ENCODE assay signal across 10 cellular contexts in genomic region chr16:29731768-29732601, GRCh38. TPM values are rescaled to one million over a fixed set of nuclear protein-coding genes. Genes with fewer than 3 reads are reported as not detected.
DNase-seq lines count a peak whose midpoint lies in the region; ATAC-seq, FAIRE-seq and TF ChIP-seq lines count a peak whose summit lies in the region.
"Not testable (repeated sequence)": the region's sequence is repeated elsewhere in the genome, so short reads cannot be mapped to it uniquely, and the experiment has no call there.
"Had no signal": no experiment of that assay in that cellular context is flagged by ENCODE, and none has a peak within 500 bp of the region (broad histone marks: within the 10 kb centered on the region; RNA-seq: fewer than 3 reads in every experiment).

No MANE protein-coding gene starts in this region.

- TF ChIP-seq POLR2A in GM12892 (IDR thresholded peaks at IDR 0.05; ENCODE audit: low read depth, low read length): not testable (repeated sequence)

- intact Hi-C loops in activated CD4-positive, alpha-beta memory T cell treated with anti-CD3 and anti-CD28 coated beads for 36 hours (cut with micrococcal nuclease): loop anchor here (1.0 to 2.0 kb wide), 4 partner anchors 13 to 59 kb away; partner anchors contain the start of genes C16orf54 and KIF22

- ATAC-seq in GM21360 (IDR thresholded peaks at IDR 0.05; ENCODE audit: unreplicated experiment): peak; percentile 50
- ATAC-seq in HG03060 (IDR thresholded peaks at IDR 0.05; ENCODE audit: low read depth, unreplicated experiment): peak; percentile 43
- ATAC-seq in activated naive CD4-positive, alpha-beta T cell treated with anti-CD3 and anti-CD28 coated beads, Interleukin-2, amount 50 U/mL, for 72 hours: peak; percentile 91 to 95

- POLR2A ChIA-PET in activated CD4-positive, alpha-beta memory T cell treated with anti-CD3 and anti-CD28 coated beads for 36 hours (lab: Charles Lee): interaction anchor here (0.6 to 2.2 kb wide), 8 partner anchors 13 to 782 kb away, joined by 3 to 17 read pairs (median 3); partner anchors contain the start of genes C16orf54 and KIF22

- not testable (repeated sequence) for H3K27me3 Mint-ChIP-seq in activated CD4-positive, alpha-beta memory T cell treated with anti-CD3 and anti-CD28 coated beads for 36 hours

- FAIRE-seq in GM12892 (lab: Jason Lieb, UNC): peak; percentile 5

- CTCF ChIA-PET in activated CD4-positive, alpha-beta memory T cell treated with anti-CD3 and anti-CD28 coated beads for 36 hours (lab: Charles Lee): interaction anchor here (0.8 to 1.8 kb wide), 11 partner anchors 9 to 117 kb away, joined by 3 to 11 read pairs (median 4); partner anchors contain the start of gene KIF22

- not testable (repeated sequence) for DNase-seq in GM12892 (ENCODE audit: insufficient read length)
- DNase-seq in NOMO-1 treated with DMSO at 0.1 percent for 48 hours (lab: John Stamatoyannopoulos, UW; ENCODE audit: unreplicated experiment): peak; percentile 16
- peak; percentile 91 for DNase-seq in activated CD4-positive, alpha-beta memory T cell treated with anti-CD3 and anti-CD28 coated beads for 36 hours
- DNase-seq in activated naive CD4-positive, alpha-beta T cell treated with anti-CD3 and anti-CD28 coated beads, Interleukin-2, amount 50 U/mL, for 72 hours (ENCODE audit: low spot score in 2 of 2): peak; percentile 65 to 74
- DNase-seq in stimulated activated CD4-positive, alpha-beta T cell treated with anti-CD3 and anti-CD28 coated beads, Interleukin-15, amount 100 ng/mL, for 24 hours: peak; percentile 91
- peak; percentile 80 for DNase-seq in stimulated activated naive CD4-positive, alpha-beta T cell treated with Interleukin-2 at 50 U/mL for 16 hours (lab: John Stamatoyannopoulos, UW)

- H3K4me1 Mint-ChIP-seq in activated CD4-positive, alpha-beta memory T cell treated with anti-CD3 and anti-CD28 coated beads for 36 hours (ENCODE audit: low read depth): peaks cover 33% of the 10 kb centered on the region

- not testable (repeated sequence) for H3K9me3 Mint-ChIP-seq in activated CD4-positive, alpha-beta memory T cell treated with anti-CD3 and anti-CD28 coated beads for 36 hours
- peaks cover 0 to 16% of the 10 kb centered on the region in 2 donors for H3K9me3 Mint-ChIP-seq in activated naive CD4-positive, alpha-beta T cell treated with anti-CD3 and anti-CD28 coated beads, Interleukin-2, amount 50 U/mL, for 72 hours

- H3K4me3 Mint-ChIP-seq in activated CD4-positive, alpha-beta memory T cell treated with anti-CD3 and anti-CD28 coated beads for 36 hours: peak overlapping the region; percentile 35

- peak overlapping the region; percentile 84 for H3K27ac Mint-ChIP-seq in activated CD4-positive, alpha-beta memory T cell treated with anti-CD3 and anti-CD28 coated beads for 36 hours
- H3K27ac Mint-ChIP-seq in activated naive CD4-positive, alpha-beta T cell treated with anti-CD3 and anti-CD28 coated beads, Interleukin-2, amount 50 U/mL, for 72 hours: peak overlapping the region; percentile 88 to 93

- not testable (repeated sequence) for H3K36me3 Mint-ChIP-seq in activated CD4-positive, alpha-beta memory T cell treated with anti-CD3 and anti-CD28 coated beads for 36 hours
- H3K36me3 Mint-ChIP-seq in activated naive CD4-positive, alpha-beta T cell treated with anti-CD3 and anti-CD28 coated beads, Interleukin-2, amount 50 U/mL, for 72 hours: peaks cover 0 to 30% of the 10 kb centered on the region in 2 donors

RNA-seq across cellular contexts. Expression of gene C16orf54, which starts 13.8 kb away (rescaled TPM):
- polyA plus RNA-seq in GM12892 (2012; ENCODE audit: missing spikeins): 1.8 TPM
- total RNA-seq in activated CD4-positive, alpha-beta memory T cell treated with anti-CD3 and anti-CD28 coated beads for 36 hours: 10 to 100 TPM; 25.2 to 26.2 TPM
- 10 to 100 TPM; 14.0 to 19.5 TPM for total RNA-seq in activated naive CD4-positive, alpha-beta T cell treated with anti-CD3 and anti-CD28 coated beads, Interleukin-2, amount 50 U/mL, for 72 hours
- total RNA-seq: H7 had no signal

RNA-seq across cellular contexts. Expression of gene ZG16, which starts 46.1 kb away (rescaled TPM):
- polyA plus RNA-seq in GM12892 (2012; ENCODE audit: missing spikeins): not detected
- not detected for total RNA-seq in activated CD4-positive, alpha-beta memory T cell treated with anti-CD3 and anti-CD28 coated beads for 36 hours
- total RNA-seq in activated naive CD4-positive, alpha-beta T cell treated with anti-CD3 and anti-CD28 coated beads, Interleukin-2, amount 50 U/mL, for 72 hours: not detected
- total RNA-seq: H7; T-helper 1 cell treated with Interleukin-12 subunit alpha and Interleukin-12 subunit beta and Interleukin-4 antibody, amounts not matched to agents 30 ng/mL and 1 ng/mL, for 36 hours had no signal

RNA-seq across cellular contexts. Expression of gene QPRT, which starts 53.0 kb away (rescaled TPM):
- polyA plus RNA-seq in GM12892 (2012; ENCODE audit: missing spikeins): 23.7 TPM
- total RNA-seq in activated CD4-positive, alpha-beta memory T cell treated with anti-CD3 and anti-CD28 coated beads for 36 hours: 1 to 10 TPM; 8.7 to 9.7 TPM
- total RNA-seq in activated naive CD4-positive, alpha-beta T cell treated with anti-CD3 and anti-CD28 coated beads, Interleukin-2, amount 50 U/mL, for 72 hours: 10 to 100 TPM; 10.1 to 14.5 TPM

RNA-seq across cellular contexts. Expression of gene KIF22, which starts 58.6 kb away (rescaled TPM):
- polyA plus RNA-seq in GM12892 (2012; ENCODE audit: missing spikeins): 43.2 TPM
- total RNA-seq in activated CD4-positive, alpha-beta memory T cell treated with anti-CD3 and anti-CD28 coated beads for 36 hours: 100 to 1,000 TPM; 174 to 180 TPM
- 100 to 1,000 TPM; 151 to 268 TPM for total RNA-seq in activated naive CD4-positive, alpha-beta T cell treated with anti-CD3 and anti-CD28 coated beads, Interleukin-2, amount 50 U/mL, for 72 hours

Comparison
In these comparisons a context has a peak if more than half of its experiments do, and no peak if none do; other contexts are left out.
1. ATAC-seq: peak in every context shown above with its lines; median percentile 93 in activated naive CD4-positive, alpha-beta T cell treated with anti-CD3 and anti-CD28 coated beads, Interleukin-2, amount 50 U/mL, for 72 hours; 50 in GM21360; 43 in HG03060.